ENCODE assay signal across 14 cellular contexts in genomic region chr6:87333591-87334181, GRCh38.
A peak's percentile ranks its signal among the peaks of the same experiment; 100 is the strongest.
DNase-seq lines count a peak whose midpoint lies in the region; ATAC-seq and TF ChIP-seq lines count a peak whose summit lies in the region.
"Had no signal": no experiment of that assay in that cellular context is flagged by ENCODE, and none has a peak within 500 bp of the region (broad histone marks: within the 10 kb centered on the region; RNA-seq: fewer than 3 reads in every experiment).

No MANE protein-coding gene starts in this region.

- H3K27ac ChIP-seq in SK-N-MC: no peak overlapping the region
- H3K27ac ChIP-seq: gastroesophageal sphincter had no signal

- peak; percentile 50 for ATAC-seq in GM18909 (IDR thresholded peaks at IDR 0.05; ENCODE audit: poor library complexity, unreplicated experiment)
- ATAC-seq: gastroesophageal sphincter had no signal

- no peak overlapping the region for H3K9ac ChIP-seq in SK-N-MC (ENCODE audit: insufficient read length)

- DNase-seq in AG20443 (ENCODE audit: low spot score) (peak; percentile 27), SK-N-MC (ENCODE audit: low read depth, low spot score) (peak; percentile 26), fibroblast of pulmonary artery (ENCODE audit: low read depth) (peak; percentile 57), NCI-H1694 (lab: John Stamatoyannopoulos, UW) (no peak), NCI-H2171 (lab: John Stamatoyannopoulos, UW) (no peak), cerebellar cortex (ENCODE audit: low spot score) (no peak)
- no peak for DNase-seq in stimulated activated CD4-positive, alpha-beta T cell treated with anti-CD3 and anti-CD28 coated beads, Interleukin-2, amount 100 ng/mL, for 48 hours
- DNase-seq: activated CD4-positive, alpha-beta T cell treated with anti-CD3 and anti-CD28 coated beads for 48 hours; anterior cingulate cortex; NCI-H1105 treated with DMSO at 0.1 percent for 48 hours; RPMI8226 had no signal

- H3K9me3 ChIP-seq in SK-N-MC (ENCODE audit: low read depth, low read length): no peaks in the 10 kb centered on the region
- H3K9me3 ChIP-seq: gastroesophageal sphincter had no signal

- TF ChIP-seq CTCF in fibroblast of pulmonary artery (IDR thresholded peaks at IDR 0.05; ENCODE audit: low read length, missing control alignments): no peak

- H3K36me3 ChIP-seq in SK-N-MC (ENCODE audit: insufficient read depth, low read length): no peaks in the 10 kb centered on the region
- H3K36me3 ChIP-seq: gastroesophageal sphincter had no signal

- no peak overlapping the region for H3K4me3 ChIP-seq in SK-N-MC
- no peak overlapping the region for H3K4me3 ChIP-seq in fibroblast of pulmonary artery (replicated peaks; ENCODE audit: low read depth, low read length)
- H3K4me3 ChIP-seq: gastroesophageal sphincter, skin epidermis had no signal

Comparison
In these comparisons a context has a peak if more than half of its experiments do, and no peak if none do; other contexts are left out.
1. DNase-seq: peak in AG20443 (single experiment), SK-N-MC (single experiment) and fibroblast of pulmonary artery (single experiment); none in NCI-H1694 (single experiment), NCI-H2171 (single experiment), stimulated activated CD4-positive, alpha-beta T cell treated with anti-CD3 and anti-CD28 coated beads, Interleukin-2, amount 100 ng/mL, for 48 hours (0 of 2) and cerebellar cortex (single experiment).